9 cellular contexts compared by ENCODE assay signal in the genomic region with DNA sequence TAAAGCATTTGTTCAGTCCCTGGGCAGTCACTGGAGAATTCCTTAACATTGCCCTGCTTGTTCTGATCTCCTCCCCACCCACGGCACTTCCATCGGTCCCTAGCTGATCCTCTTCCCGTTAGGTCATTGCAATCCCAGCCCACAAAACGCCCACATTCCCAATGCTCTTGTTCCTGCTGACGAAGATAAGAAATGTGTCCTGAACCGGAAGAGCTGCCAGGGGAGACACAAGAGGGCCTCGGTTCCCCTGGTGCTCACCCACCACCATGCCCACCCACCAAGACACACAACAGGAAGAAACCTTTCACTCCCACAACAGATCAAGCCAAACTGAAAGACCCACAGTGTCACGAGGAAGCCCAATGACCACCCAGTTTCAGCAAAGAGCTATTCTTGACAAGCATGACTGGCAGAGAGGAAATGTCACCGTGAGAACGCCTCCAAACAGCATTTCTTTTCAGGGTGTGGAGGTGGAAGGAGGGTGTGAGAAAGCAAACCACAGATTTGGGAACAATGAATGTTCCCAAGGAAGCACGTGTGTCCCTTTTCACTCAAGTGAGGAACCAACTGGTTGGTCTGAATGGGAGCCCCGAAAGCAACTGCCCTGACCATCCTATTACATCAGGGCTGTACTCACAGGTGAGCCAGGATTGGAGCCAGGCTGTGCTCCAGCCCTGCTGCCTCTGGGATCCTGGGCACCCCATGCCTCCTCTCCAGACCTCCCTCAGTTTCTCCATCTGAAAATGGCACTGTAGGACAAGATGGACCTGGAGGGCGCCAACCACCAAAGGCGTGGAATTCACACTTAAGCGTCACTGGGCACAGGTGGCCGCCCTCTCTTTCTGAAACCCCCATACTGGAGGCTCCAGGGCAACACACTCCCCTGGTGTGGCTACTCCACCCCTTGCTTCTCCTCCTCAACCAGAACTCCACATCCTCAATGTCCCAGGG.
A peak's percentile ranks its signal among the peaks of the same experiment; 100 is the strongest.
DNase-seq lines count a peak whose midpoint lies in the region; ATAC-seq, FAIRE-seq and TF ChIP-seq lines count a peak whose summit lies in the region.
"Had no signal": no experiment of that assay in that cellular context is flagged by ENCODE, and none has a peak within 500 bp of the region (broad histone marks: within the 10 kb centered on the region; RNA-seq: fewer than 3 reads in every experiment).

No MANE protein-coding gene starts in this region.

- FAIRE-seq in frontal cortex (lab: Jason Lieb, UNC): no peak

- H3K4me3 Mint-ChIP-seq in central memory CD8-positive, alpha-beta T cell: no peak overlapping the region

- H3K4me3 ChIP-seq in mucosa of descending colon: no peak overlapping the region
- H3K4me3 ChIP-seq: ovary had no signal

- no peaks in the 10 kb centered on the region for H3K9me3 Mint-ChIP-seq in central memory CD8-positive, alpha-beta T cell

- no peak for TF ChIP-seq CTCF in mucosa of descending colon (IDR thresholded peaks at IDR 0.05)

- H3K9me3 ChIP-seq in mucosa of descending colon: no peaks in the 10 kb centered on the region
- H3K9me3 ChIP-seq: ovary had no signal

- H3K36me3 Mint-ChIP-seq in central memory CD8-positive, alpha-beta T cell (ENCODE audit: insufficient read depth): peaks cover 16% of the 10 kb centered on the region

- intact Hi-C loops in mucosa of descending colon (cut with DNase I, micrococcal nuclease): no loop called here

- H3K36me3 ChIP-seq in mucosa of descending colon (ENCODE audit: low read depth): no peaks in the 10 kb centered on the region
- H3K36me3 ChIP-seq: ovary had no signal

- peaks cover 2% of the 10 kb centered on the region for H3K4me1 ChIP-seq in mucosa of descending colon (ENCODE audit: low read depth)

- no peak for DNase-seq in central memory CD8-positive, alpha-beta T cell (ENCODE audit: low spot score in 2 of 2)
- DNase-seq in mucosa of descending colon (no peak), SKM-1 treated with dmso at 0.1 percent for 144 hours (lab: John Stamatoyannopoulos, UW; ENCODE audit: unreplicated experiment) (no peak), NCI-H226 (no peak), frontal cortex (ENCODE audit: low spot score in 2 of 2) (no peak)

- peaks cover 22% of the 10 kb centered on the region for H3K4me1 Mint-ChIP-seq in central memory CD8-positive, alpha-beta T cell

- H3K27ac Mint-ChIP-seq in central memory CD8-positive, alpha-beta T cell (ENCODE audit: low read depth): peak overlapping the region; percentile 56

- no peaks in the 10 kb centered on the region for H3K27me3 Mint-ChIP-seq in central memory CD8-positive, alpha-beta T cell

- ATAC-seq in GM18867 (IDR thresholded peaks at IDR 0.05; ENCODE audit: unreplicated experiment) (peak; percentile 45), HG03175 (IDR thresholded peaks at IDR 0.05; ENCODE audit: unreplicated experiment) (peak; percentile 38), mucosa of descending colon (peak; percentile 36), HG03378 (IDR thresholded peaks at IDR 0.05; ENCODE audit: unreplicated experiment) (no peak)
- ATAC-seq in central memory CD8-positive, alpha-beta T cell (replicated peaks; ENCODE audit: extremely low read depth, poor library complexity, severe bottlenecking): no peak

Comparison
In these comparisons a context has a peak if more than half of its experiments do, and no peak if none do; other contexts are left out.
1. ATAC-seq: peak in GM18867 (single experiment), HG03175 (single experiment) and mucosa of descending colon (single experiment); none in central memory CD8-positive, alpha-beta T cell (single experiment) and HG03378 (single experiment).